Comparison of ENCODE assay signal across 9 cellular contexts in genomic region chr15:31353931-31354330, GRCh38. TPM values are rescaled to one million over a fixed set of nuclear protein-coding genes. Genes with fewer than 3 reads are reported as not detected.
DNase-seq lines count a peak whose midpoint lies in the region; ATAC-seq, FAIRE-seq and TF ChIP-seq lines count a peak whose summit lies in the region.
"Had no signal": no experiment of that assay in that cellular context is flagged by ENCODE, and none has a peak within 500 bp of the region (broad histone marks: within the 10 kb centered on the region; RNA-seq: fewer than 3 reads in every experiment).

No MANE protein-coding gene starts in this region.

- intact Hi-C loops in OCI-LY7 (cut with micrococcal nuclease; ENCODE audit: unreplicated experiment) (loop anchor here (2.0 kb wide), 1 partner anchor 139 kb away; no protein-coding TSS in a partner anchor), endothelial cell of umbilical vein (cut with micrococcal nuclease) (loop anchor here (1.0 kb wide), 2 partner anchors 12 to 28 kb away; partner anchors contain the start of gene KLF13), Calu3 (cut with micrococcal nuclease; ENCODE audit: unreplicated experiment) (no loop called here)

- dilution Hi-C loops in endothelial cell of umbilical vein (cut with MboI; ENCODE audit: extremely low pct_ligation_motif_present, low sequenced_read_pairs): no loop called here

- no peak for FAIRE-seq in endothelial cell of umbilical vein (lab: Jason Lieb, UNC)
- FAIRE-seq: TTC549 had no signal

- H3K9me2 ChIP-seq in OCI-LY7 (ENCODE audit: insufficient read depth, low read length): no peaks in the 10 kb centered on the region

- no peak overlapping the region for H3K27ac Mint-ChIP-seq in Calu3 (ENCODE audit: unreplicated experiment)

- H3K4me1 ChIP-seq in OCI-LY7 (ENCODE audit: insufficient read depth, low read length, poor library complexity, severe bottlenecking) (peaks cover 97% of the 10 kb centered on the region), endothelial cell of umbilical vein (ENCODE audit: control insufficient read depth, extremely low read depth, insufficient read depth, low read length) (peaks cover 13% of the 10 kb centered on the region)

- H3K79me2 ChIP-seq in OCI-LY7 (ENCODE audit: insufficient read depth, low read depth, low read length) (peaks cover 100% of the 10 kb centered on the region), endothelial cell of umbilical vein (ENCODE audit: control insufficient read depth, insufficient read depth, low read length) (peaks cover 6% of the 10 kb centered on the region)

- TF ChIP-seq POLR2A in endothelial cell of umbilical vein (IDR thresholded peaks at IDR 0.05; ENCODE audit: low read depth, low read length): no peak

- H3K9ac ChIP-seq in endothelial cell of umbilical vein (replicated peaks; ENCODE audit: extremely low read depth, insufficient read depth, low read length): peak overlapping the region; percentile 11

- H3K27me3 ChIP-seq in endothelial cell of umbilical vein (ENCODE audit: control insufficient read depth in 2 of 2, insufficient read depth in 2 of 2, low read length in 2 of 2): no peaks in the 10 kb centered on the region

- ATAC-seq in HG03342 (IDR thresholded peaks at IDR 0.05; ENCODE audit: unreplicated experiment) (no peak), GM19395 (IDR thresholded peaks at IDR 0.05; ENCODE audit: unreplicated experiment) (no peak)

- H4K20me1 ChIP-seq in OCI-LY7 (ENCODE audit: insufficient read depth, low read length) (no peaks in the 10 kb centered on the region), endothelial cell of umbilical vein (replicated peaks; ENCODE audit: control insufficient read depth, extremely low read depth, insufficient read depth, low read length) (no peaks in the 10 kb centered on the region)

- H3K4me3 Mint-ChIP-seq in Calu3 (ENCODE audit: low read depth, unreplicated experiment): no peak overlapping the region

- DNase-seq in OCI-LY7 (ENCODE audit: low spot score) (no peak), endothelial cell of umbilical vein (ENCODE audit: low read depth, low spot score) (no peak), nucleus accumbens (lab: John Stamatoyannopoulos, UW) (peak in 36 of 56 donors; percentile 19 to 89 (median 56)), NK-92 (lab: John Stamatoyannopoulos, UW; ENCODE audit: unreplicated experiment) (no peak), Calu3 (no peak)

- H3K4me2 ChIP-seq in OCI-LY7 (ENCODE audit: low read length): peak overlapping the region; percentile 67
- H3K4me2 ChIP-seq in endothelial cell of umbilical vein (ENCODE audit: insufficient read depth, low read length): no peak overlapping the region

- H2AFZ ChIP-seq in OCI-LY7 (ENCODE audit: low read length) (no peak overlapping the region), endothelial cell of umbilical vein (ENCODE audit: low read depth, low read length) (no peak overlapping the region)

- peaks cover 52% of the 10 kb centered on the region for H3K36me3 ChIP-seq in OCI-LY7 (ENCODE audit: insufficient read depth, low read length)
- no peaks in the 10 kb centered on the region for H3K36me3 ChIP-seq in endothelial cell of umbilical vein (ENCODE audit: control insufficient read depth in 2 of 2, extremely low read depth in 1 of 2, insufficient read depth in 2 of 2, low read length in 2 of 2)

- no peaks in the 10 kb centered on the region for H3K27me3 Mint-ChIP-seq in Calu3 (ENCODE audit: unreplicated experiment)

- peak overlapping the region; percentile 60 for H3K27ac ChIP-seq in C4-2B
- peak overlapping the region; percentile 78 for H3K27ac ChIP-seq in OCI-LY7 (ENCODE audit: low read depth, low read length, poor library complexity, severe bottlenecking)
- H3K27ac ChIP-seq in endothelial cell of umbilical vein (ENCODE audit: insufficient read depth, low read depth, low read length): peak overlapping the region; percentile 51

- TF ChIP-seq CTCF in C4-2B (conservative IDR thresholded peaks at IDR 0.05): no peak
- no peak for TF ChIP-seq CTCF in OCI-LY7 (conservative IDR thresholded peaks at IDR 0.05; ENCODE audit: low read length)
- no peak for TF ChIP-seq CTCF in endothelial cell of umbilical vein (IDR thresholded peaks at IDR 0.05; ENCODE audit: extremely low read depth in 1 of 2, insufficient read depth in 1 of 2, low read depth in 1 of 2, low read length in 2 of 2)
- no peak for TF ChIP-seq CTCF in Calu3 (IDR thresholded peaks at IDR 0.05; ENCODE audit: unreplicated experiment)

- no peaks in the 10 kb centered on the region for H3K9me3 Mint-ChIP-seq in Calu3 (ENCODE audit: low read depth, unreplicated experiment)

- BruUV-seq in OCI-LY7 (replicated peaks; lab: Mats Ljungman, UMichigan) (no TSS peak), endothelial cell of umbilical vein (replicated peaks; lab: Mats Ljungman, UMichigan) (no TSS peak), Calu3 (replicated peaks; lab: Mats Ljungman, UMichigan) (no TSS peak)

- H3K4me3 ChIP-seq in OCI-LY7 (ENCODE audit: low read depth, low read length, poor library complexity, severe bottlenecking) (peak overlapping the region; percentile 49), endothelial cell of umbilical vein (replicated peaks in 1 of 3; ENCODE audit: insufficient read depth in 1 of 3, low read depth in 1 of 3, low read length in 3 of 3) (no peak overlapping the region)

- peaks cover 3% of the 10 kb centered on the region for H3K36me3 Mint-ChIP-seq in Calu3 (ENCODE audit: insufficient read depth, unreplicated experiment)

- POLR2A ChIA-PET in OCI-LY7 (lab: Charles Lee) (interaction anchor here (0.6 to 1.6 kb wide), 4 partner anchors 12 to 144 kb away, joined by 3 to 6 read pairs (median 4); no protein-coding TSS in a partner anchor), endothelial cell of umbilical vein (lab: Charles Lee) (interaction anchor here (0.9 to 1.1 kb wide), 2 partner anchors 9 to 11 kb away, joined by 3 read pairs; no protein-coding TSS in a partner anchor)

- H3K9me3 ChIP-seq in OCI-LY7 (ENCODE audit: low read length): no peaks in the 10 kb centered on the region
- H3K9me3 ChIP-seq in endothelial cell of umbilical vein (replicated peaks; ENCODE audit: control insufficient read depth, insufficient read depth, low read length): no peaks in the 10 kb centered on the region

- CTCF ChIA-PET in OCI-LY7 (lab: Charles Lee; ENCODE audit: unreplicated experiment): interaction anchor here (0.6 to 0.9 kb wide), 3 partner anchors 11 to 87 kb away, joined by 3 read pairs; no protein-coding TSS in a partner anchor
- CTCF ChIA-PET in endothelial cell of umbilical vein (lab: Charles Lee): interaction anchor here (0.8 to 1.9 kb wide), 7 partner anchors 9 to 136 kb away, joined by 3 to 10 read pairs (median 5); no protein-coding TSS in a partner anchor
- CTCF ChIA-PET in Calu3 (lab: Charles Lee): no interaction called here

- H3K9me1 ChIP-seq in endothelial cell of umbilical vein (replicated peaks; ENCODE audit: control insufficient read depth, extremely low read depth, insufficient read depth, low read length): no peaks in the 10 kb centered on the region

- H3K4me1 Mint-ChIP-seq in Calu3 (ENCODE audit: low read depth, unreplicated experiment): no peaks in the 10 kb centered on the region

TF ChIP-seq in endothelial cell of umbilical vein, 7 proteins besides CTCF, POLR2A, EP300 and RAD21:
- TF ChIP-seq JUN (IDR thresholded peaks at IDR 0.05; ENCODE audit: borderline replicate concordance, insufficient read depth, insufficient read length, low read depth) (no peak), MAX (IDR thresholded peaks at IDR 0.05; ENCODE audit: insufficient read depth, insufficient read length) (no peak), POLR2AphosphoS5 (IDR thresholded peaks at IDR 0.05; ENCODE audit: insufficient read depth, low read depth, low read length) (no peak), FOS (IDR thresholded peaks at IDR 0.05; ENCODE audit: borderline replicate concordance, insufficient read depth, low read length) (no peak), GATA2 (IDR thresholded peaks at IDR 0.05; ENCODE audit: insufficient read depth, insufficient read length, low read depth, low read length) (no peak)

RNA-seq across cellular contexts. Expression of gene KLF13, which starts 27.3 kb away (rescaled TPM):
- 62.0 and 64.6 TPM in 2 replicates for total RNA-seq in OCI-LY7 (2014; rRNA removed; shearing (Covaris generic))
- total RNA-seq in OCI-LY7 (2022) (62.6 and 63.2 TPM in 2 replicates), endothelial cell of umbilical vein (30.1 and 31.9 TPM in 2 replicates), Calu3 (2022) (14.1 and 22.9 TPM in 2 replicates)
- polyA plus RNA-seq in endothelial cell of umbilical vein: 10.1 TPM in 2 replicates
- polyA plus RNA-seq in endothelial cell of umbilical vein (2011; cell fraction: cytosol; rRNA removed): 12.0 and 12.9 TPM in 2 replicates
- polyA plus RNA-seq in endothelial cell of umbilical vein (2011; cell fraction: nucleus; rRNA removed): 9.5 and 9.7 TPM in 2 replicates
- polyA plus RNA-seq in endothelial cell of umbilical vein (2012): 22.6 and 23.3 TPM in 2 replicates
- polyA minus RNA-seq in endothelial cell of umbilical vein: 16.2 and 16.8 TPM in 2 replicates
- polyA minus RNA-seq in endothelial cell of umbilical vein (2011; cell fraction: cytosol; rRNA and poly(A)+ RNA removed): 34.2 TPM
- polyA minus RNA-seq in endothelial cell of umbilical vein (2011; cell fraction: nucleus; rRNA and poly(A)+ RNA removed): 4.9 and 5.0 TPM in 2 replicates

Comparison
In these comparisons a context has a peak if more than half of its experiments do, and no peak if none do; other contexts are left out.
1. DNase-seq: peak in nucleus accumbens (36 of 56); none in OCI-LY7 (single experiment), endothelial cell of umbilical vein (single experiment), NK-92 (single experiment) and Calu3 (single experiment).
2. Peak in every context shown above with its lines, with median percentiles within 50 percentile points of each other: H3K27ac ChIP-seq.